ENCODE assay signal across 3 cellular contexts in genomic region chr6:69892561-69892960, GRCh38. TPM values are rescaled to one million over a fixed set of nuclear protein-coding genes. Genes with fewer than 3 reads are reported as not detected.
"Had no signal": no experiment of that assay in that cellular context is flagged by ENCODE, and none has a peak within 500 bp of the region (broad histone marks: within the 10 kb centered on the region; RNA-seq: fewer than 3 reads in every experiment).

No MANE protein-coding gene starts in this region.

RNA-seq across cellular contexts. Expression of gene COL19A1, which starts 26.2 kb away (rescaled TPM):
- total RNA-seq: kidney epithelial cell, osteocyte, subcutaneous adipose tissue had no signal
